In genomic region chr12:20463920-20464524, GRCh38 we compare ENCODE assay signal across 8 cellular contexts.
DNase-seq lines count a peak whose midpoint lies in the region; ATAC-seq, FAIRE-seq and TF ChIP-seq lines count a peak whose summit lies in the region.

No MANE protein-coding gene starts in this region.

- H4K20me1 ChIP-seq in DND-41 (ENCODE audit: insufficient read depth, low read length), result no peaks in the 10 kb centered on the region
- no peaks in the 10 kb centered on the region for H4K20me1 ChIP-seq in mammary epithelial cell (ENCODE audit: insufficient read depth, low read length)
- no peaks in the 10 kb centered on the region for H4K20me1 ChIP-seq in osteoblast (ENCODE audit: insufficient read depth, low read length)

- dilution Hi-C loops in mammary epithelial cell (cut with HindIII; ENCODE audit: low sequenced_read_pairs), result no loop called here

- H3K79me2 ChIP-seq in DND-41 (ENCODE audit: insufficient read depth, low read length) (no peaks in the 10 kb centered on the region), mammary epithelial cell (ENCODE audit: insufficient read depth, low read length) (no peaks in the 10 kb centered on the region), osteoblast (ENCODE audit: insufficient read depth, low read length) (peaks cover 11% of the 10 kb centered on the region)

- in situ Hi-C loops in KBM-7 (cut with MboI; ENCODE audit: low pct_unique_long_range_greater_than_20kb, low sequenced_read_pairs) (no loop called here), mammary epithelial cell (cut with MboI; ENCODE audit: low sequenced_read_pairs in 2 of 2) (no loop called here)

- DNase-seq in DND-41, result no peak
- DNase-seq in KBM-7, result peak; percentile 18
- no peak for DNase-seq in mammary epithelial cell
- no peak for DNase-seq in osteoblast (ENCODE audit: insufficient read length, low spot score, missing footprints)
- no peak for DNase-seq in GM12891 (ENCODE audit: insufficient read length, low spot score)
- DNase-seq in HK-2 (ENCODE audit: unreplicated experiment), result no peak

- H3K27ac ChIP-seq in DND-41 (ENCODE audit: low read length), result no peak overlapping the region
- no peak overlapping the region for H3K27ac ChIP-seq in mammary epithelial cell (ENCODE audit: insufficient read depth, low read depth, low read length)
- H3K27ac ChIP-seq in osteoblast (ENCODE audit: low read depth, low read length), result no peak overlapping the region

- CTCF ChIA-PET in mammary epithelial cell (lab: Charles Lee; ENCODE audit: low non-redundant PET), result no interaction called here

- H3K9ac ChIP-seq in DND-41 (ENCODE audit: low read depth, low read length) (no peak overlapping the region), mammary epithelial cell (ENCODE audit: insufficient read depth, low read length) (no peak overlapping the region)

- H3K4me2 ChIP-seq in DND-41 (ENCODE audit: insufficient read depth, low read length) (no peak overlapping the region), mammary epithelial cell (ENCODE audit: insufficient read depth, low read depth, low read length) (no peak overlapping the region), osteoblast (ENCODE audit: insufficient read depth, low read length) (no peak overlapping the region)

- WGBS in mammary epithelial cell (ENCODE audit: low coverage, missing lambda C conversion rate), result 30% methylated on average over 2 of the region's 2 CpGs

- ATAC-seq in DND-41 (ENCODE audit: insufficient read depth, low read depth) (no peak; the same call in 2 of the 3 replicates), GM19397 (IDR thresholded peaks at IDR 0.05; ENCODE audit: unreplicated experiment) (no peak), GM19324 (IDR thresholded peaks at IDR 0.05; ENCODE audit: low FRiP score, unreplicated experiment) (no peak)

- intact Hi-C loops in mammary epithelial cell (cut with micrococcal nuclease), result loop anchor here (5.0 to 10.0 kb wide), 3 partner anchors 138 to 722 kb away; no protein-coding TSS in a partner anchor

- no peak overlapping the region for H2AFZ ChIP-seq in DND-41 (ENCODE audit: low read depth, low read length)
- no peak overlapping the region for H2AFZ ChIP-seq in mammary epithelial cell (ENCODE audit: low read depth, low read length)
- no peak overlapping the region for H2AFZ ChIP-seq in osteoblast (ENCODE audit: low read length)

- TF ChIP-seq CTCF in DND-41 (IDR thresholded peaks at IDR 0.05; ENCODE audit: borderline replicate concordance, extremely low read depth, low read length, poor library complexity, severe bottlenecking) (peak; percentile 69), mammary epithelial cell (conservative IDR thresholded peaks at IDR 0.05 in 1 of 2, IDR thresholded peaks at IDR 0.05 in 1 of 2; ENCODE audit: extremely low read depth in 1 of 2, insufficient read depth in 1 of 2, low read depth in 1 of 2, low read length in 2 of 2) (peak; percentile 50 to 61), osteoblast (IDR thresholded peaks at IDR 0.05; ENCODE audit: extremely low read depth, low read depth, low read length) (peak; percentile 69)

- no TSS peak for BruUV-seq in mammary epithelial cell (replicated peaks; lab: Mats Ljungman, UMichigan)

- no peak for FAIRE-seq in GM12891 (lab: Jason Lieb, UNC)

- H3K36me3 ChIP-seq in DND-41 (ENCODE audit: insufficient read depth, low read length) (no peaks in the 10 kb centered on the region), mammary epithelial cell (ENCODE audit: insufficient read depth, low read length) (no peaks in the 10 kb centered on the region), osteoblast (ENCODE audit: insufficient read depth, low read length) (no peaks in the 10 kb centered on the region)

- H3K9me3 ChIP-seq in DND-41 (ENCODE audit: insufficient read depth, low read length, severe bottlenecking) (no peaks in the 10 kb centered on the region), mammary epithelial cell (replicated peaks; ENCODE audit: insufficient read depth, low read length) (no peaks in the 10 kb centered on the region), osteoblast (ENCODE audit: low read depth, low read length) (no peaks in the 10 kb centered on the region)

- TF ChIP-seq POLR2A in GM12891 (IDR thresholded peaks at IDR 0.05; ENCODE audit: low read depth, low read length), result no peak

- no peaks in the 10 kb centered on the region for H3K27me3 ChIP-seq in DND-41 (ENCODE audit: insufficient read depth, low read length, poor library complexity)
- H3K27me3 ChIP-seq in mammary epithelial cell (ENCODE audit: insufficient read depth, low read length), result no peaks in the 10 kb centered on the region
- H3K27me3 ChIP-seq in osteoblast (ENCODE audit: insufficient read depth, low read length), result no peaks in the 10 kb centered on the region

- no peak overlapping the region for H3K4me3 ChIP-seq in DND-41 (ENCODE audit: low read depth in 1 of 2, low read length in 2 of 2)
- no peak overlapping the region for H3K4me3 ChIP-seq in mammary epithelial cell (replicated peaks in 1 of 3; ENCODE audit: insufficient read depth in 1 of 3, low read depth in 2 of 3, low read length in 3 of 3)
- H3K4me3 ChIP-seq in osteoblast (ENCODE audit: insufficient read depth, low read length), result no peak overlapping the region

- H3K4me1 ChIP-seq in DND-41 (ENCODE audit: insufficient read depth, low read length), result no peaks in the 10 kb centered on the region
- no peaks in the 10 kb centered on the region for H3K4me1 ChIP-seq in mammary epithelial cell (ENCODE audit: insufficient read depth, low read length)
- H3K4me1 ChIP-seq in osteoblast (ENCODE audit: insufficient read depth, low read length), result peaks cover 21% of the 10 kb centered on the region

TF ChIP-seq in GM12891, 5 proteins besides CTCF, POLR2A, EP300 and RAD21:
- no peak for TF ChIP-seq POU2F2 (IDR thresholded peaks at IDR 0.05; ENCODE audit: low read depth, low read length)
